In genomic region chr1:1678581-1679380, GRCh38 we compare ENCODE assay signal across 2 cellular contexts.
TF ChIP-seq lines count a peak whose summit lies in the region.

No MANE protein-coding gene starts in this region.

TF ChIP-seq in GM12891, 5 proteins besides CTCF, POLR2A, EP300 and RAD21:
- no peak for TF ChIP-seq TAF1 (IDR thresholded peaks at IDR 0.05; ENCODE audit: low read depth, low read length)
- no peak for TF ChIP-seq PAX5 (IDR thresholded peaks at IDR 0.05; ENCODE audit: insufficient read depth, low read length, severe bottlenecking)
- TF ChIP-seq POU2F2 (IDR thresholded peaks at IDR 0.05; ENCODE audit: low read depth, low read length): no peak
- TF ChIP-seq SPI1 (IDR thresholded peaks at IDR 0.05; ENCODE audit: low read depth, low read length): no peak
- peak; percentile 13; the same call in 1 of the 2 replicates for TF ChIP-seq POLR2AphosphoS5 (IDR thresholded peaks at IDR 0.05; ENCODE audit: low read depth, low read length)

TF ChIP-seq in K562, 482 proteins besides CTCF, POLR2A, EP300 and RAD21:
- TF ChIP-seq GABPB2 (CRISPR knock-in tag; conservative IDR thresholded peaks at IDR 0.05) (no peak), NR2C1 (IDR thresholded peaks at IDR 0.05) (peak; percentile 93), NR2C1 (tag; IDR thresholded peaks at IDR 0.05) (peak; percentile 89), MAX (CRISPR knock-in tag; IDR thresholded peaks at IDR 0.05) (peak; percentile 19; the same call in 1 of the 2 replicates), ARHGAP35 (IDR thresholded peaks at IDR 0.05; ENCODE audit: partially characterized antibody) (no peak), MAZ (CRISPR knock-in tag; conservative IDR thresholded peaks at IDR 0.05 in 1 of 2, IDR thresholded peaks at IDR 0.05 in 1 of 2) (peak in 1 of 2 experiments; percentile 19; a peak in 1 of 4 replicates), NR2C2 (CRISPR knock-in tag; IDR thresholded peaks at IDR 0.05) (peak; percentile 77), NR2C2 (tag; IDR thresholded peaks at IDR 0.05) (peak; percentile 64; the same call in 1 of the 2 replicates), ZNF57 (CRISPR knock-in tag; IDR thresholded peaks at IDR 0.05) (no peak), EWSR1 (IDR thresholded peaks at IDR 0.05; ENCODE audit: borderline replicate concordance, low read depth, partially characterized antibody) (no peak), ZFX (CRISPR knock-in tag; IDR thresholded peaks at IDR 0.05) (peak; percentile 24; the same call in 1 of the 2 replicates), ZBTB33 (CRISPR knock-in tag; IDR thresholded peaks at IDR 0.05) (peak; percentile 98), CBX3 (IDR thresholded peaks at IDR 0.05; ENCODE audit: borderline replicate concordance in 1 of 2, low read length in 2 of 2) (peak in 1 of 2 experiments; percentile 22; a peak in 1 of 3 replicates), NFIC (IDR thresholded peaks at IDR 0.05) (0 out of 2 replicates have a peak, but pooled peaks have one; percentile 5), CTCFL (IDR thresholded peaks at IDR 0.05; ENCODE audit: borderline replicate concordance, insufficient read depth, low read depth, low read length, poor library complexity, severe bottlenecking) (peak; percentile 90)
